9 cellular contexts compared by ENCODE assay signal in the genomic region with DNA sequence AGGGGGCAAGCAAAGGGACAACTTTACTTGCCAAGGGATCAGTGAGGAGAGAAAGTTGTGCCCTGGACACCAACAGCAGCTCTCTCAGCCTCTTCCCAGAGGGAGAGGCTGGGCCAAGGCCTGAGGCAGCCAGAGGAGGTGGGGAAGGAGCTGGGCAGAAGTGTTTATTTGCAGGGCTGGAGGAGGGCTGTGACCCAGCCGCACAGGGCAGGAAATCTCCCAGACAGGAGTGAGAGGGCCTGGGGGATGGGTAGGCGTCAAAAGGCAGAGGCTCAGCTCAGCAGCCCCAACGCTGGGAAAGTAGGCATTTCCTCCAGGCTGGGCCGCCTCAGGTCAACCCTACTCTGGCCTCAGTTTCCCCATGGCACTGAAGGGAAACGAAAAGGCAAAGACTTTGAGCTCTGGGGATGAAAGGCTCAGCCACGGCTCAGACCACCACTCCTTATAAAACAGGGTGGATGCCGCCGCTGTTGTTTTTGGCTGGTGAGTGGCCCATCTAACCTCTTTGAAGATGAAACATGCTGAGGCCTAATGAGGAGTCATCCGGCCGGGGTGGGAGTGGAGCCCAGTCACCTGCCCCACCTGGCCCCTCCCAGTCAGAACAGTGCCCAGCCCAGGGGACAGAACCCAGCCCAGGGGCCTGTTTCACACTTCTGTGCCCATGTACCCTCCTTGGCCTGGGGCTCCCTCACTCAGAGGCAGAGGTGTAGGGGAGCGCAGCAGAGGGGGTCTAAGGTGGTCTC. TPM values are rescaled to one million over a fixed set of nuclear protein-coding genes. Genes with fewer than 3 reads are reported as not detected.
A peak's percentile ranks its signal among the peaks of the same experiment; 100 is the strongest.
DNase-seq lines count a peak whose midpoint lies in the region; ATAC-seq, FAIRE-seq and TF ChIP-seq lines count a peak whose summit lies in the region.
"Had no signal": no experiment of that assay in that cellular context is flagged by ENCODE, and none has a peak within 500 bp of the region (broad histone marks: within the 10 kb centered on the region; RNA-seq: fewer than 3 reads in every experiment).

No MANE protein-coding gene starts in this region.

- ATAC-seq in stimulated activated naive CD8-positive, alpha-beta T cell treated with anti-CD3 and anti-CD28 coated beads, Interleukin-15, amount 100 ng/mL, for 72 hours = no peak
- no peak for ATAC-seq in stimulated activated naive CD8-positive, alpha-beta T cell treated with anti-CD3 and anti-CD28 coated beads, Interleukin-15, Interleukin-2, amounts not matched to agents 100 U/mL and 50 U/mL, for 24 hours
- ATAC-seq in lower lobe of right lung = peak; percentile 72 to 81
- peak; percentile 66 for ATAC-seq in aorta (ENCODE audit: low FRiP score)
- ATAC-seq in HG02610 (IDR thresholded peaks at IDR 0.05; ENCODE audit: unreplicated experiment) = no peak

- no peaks in the 10 kb centered on the region for H4K20me1 ChIP-seq in astrocyte (ENCODE audit: insufficient read depth, low read length)

- no peaks in the 10 kb centered on the region for H3K9me3 Mint-ChIP-seq in stimulated activated naive CD8-positive, alpha-beta T cell treated with anti-CD3 and anti-CD28 coated beads, Interleukin-15, amount 100 ng/mL, for 72 hours
- H3K9me3 Mint-ChIP-seq in astrocyte (ENCODE audit: unreplicated experiment) = no peaks in the 10 kb centered on the region

- H3K27me3 Mint-ChIP-seq in stimulated activated naive CD8-positive, alpha-beta T cell treated with anti-CD3 and anti-CD28 coated beads, Interleukin-15, amount 100 ng/mL, for 72 hours = no peaks in the 10 kb centered on the region
- H3K27me3 Mint-ChIP-seq in astrocyte (ENCODE audit: low read depth, unreplicated experiment) = peaks cover 9% of the 10 kb centered on the region

- DNase-seq in stimulated activated naive CD8-positive, alpha-beta T cell treated with anti-CD3 and anti-CD28 coated beads, Interleukin-15, amount 100 ng/mL, for 72 hours = no peak
- DNase-seq in stimulated activated naive CD8-positive, alpha-beta T cell treated with anti-CD3 and anti-CD28 coated beads, Interleukin-15, Interleukin-2, amounts not matched to agents 100 U/mL and 50 U/mL, for 24 hours = no peak
- DNase-seq in astrocyte (ENCODE audit: low read depth) (no peak), lower lobe of right lung (peak; percentile 66), aorta (peak in 1 of 2 donors; percentile 82), dedifferentiated amniotic fluid mesenchymal stem cell (ENCODE audit: extremely low spot score) (no peak), thyroid gland (no peak)
- DNase-seq: NCI-H1417 treated with DMSO at 0.1 percent for 48 hours had no signal

- intact Hi-C loops in lower lobe of right lung (cut with DNase I) (no loop called here), aorta (cut with DNase I) (loop anchor here in 1 of 2 donors (1.0 kb wide), 1 partner anchor 15 kb away; no protein-coding TSS in a partner anchor), thyroid gland (cut with DNase I) (no loop called here)

- TF ChIP-seq CTCF in astrocyte (IDR thresholded peaks at IDR 0.05; ENCODE audit: insufficient read depth, low read depth, low read length) (no peak), lower lobe of right lung (IDR thresholded peaks at IDR 0.05) (no peak), thyroid gland (IDR thresholded peaks at IDR 0.05) (no peak)

- H3K4me3 ChIP-seq in astrocyte (ENCODE audit: insufficient read depth, low read depth, low read length) (no peak overlapping the region), lower lobe of right lung (no peak overlapping the region), aorta (ENCODE audit: low read length in 2 of 2) (no peak overlapping the region), thyroid gland (replicated peaks in 1 of 3) (no peak overlapping the region)

- H3K36me3 ChIP-seq in astrocyte (ENCODE audit: insufficient read depth, low read length) (no peaks in the 10 kb centered on the region), lower lobe of right lung (no peaks in the 10 kb centered on the region), aorta (ENCODE audit: control insufficient read depth in 1 of 2, insufficient read depth in 2 of 2, low read length in 1 of 2) (no peaks in the 10 kb centered on the region), thyroid gland (no peaks in the 10 kb centered on the region)

- TF ChIP-seq POLR2A in thyroid gland (IDR thresholded peaks at IDR 0.05) = no peak

- peak overlapping the region; percentile 48 for H3K4me2 ChIP-seq in astrocyte (ENCODE audit: low read length)

- H3K27ac ChIP-seq in astrocyte (ENCODE audit: low read depth, low read length) (no peak overlapping the region), lower lobe of right lung (no peak overlapping the region), aorta (ENCODE audit: low read depth in 1 of 2, low read length in 2 of 2) (peak overlapping the region in 1 of 2 donors; percentile 58), thyroid gland (no peak overlapping the region)

- FAIRE-seq in astrocyte (lab: Jason Lieb, UNC) = no peak

- peak overlapping the region; percentile 1 to 35 for H3K27ac Mint-ChIP-seq in stimulated activated naive CD8-positive, alpha-beta T cell treated with anti-CD3 and anti-CD28 coated beads, Interleukin-15, amount 100 ng/mL, for 72 hours
- no peak overlapping the region for H3K27ac Mint-ChIP-seq in astrocyte (ENCODE audit: unreplicated experiment)

- peaks cover 47% of the 10 kb centered on the region for H3K4me1 Mint-ChIP-seq in stimulated activated naive CD8-positive, alpha-beta T cell treated with anti-CD3 and anti-CD28 coated beads, Interleukin-15, amount 100 ng/mL, for 72 hours
- H3K4me1 Mint-ChIP-seq in astrocyte (ENCODE audit: low read depth, unreplicated experiment) = peaks cover 39% of the 10 kb centered on the region

- no peaks in the 10 kb centered on the region for H3K36me3 Mint-ChIP-seq in astrocyte (ENCODE audit: low read depth, unreplicated experiment)

- H3K4me1 ChIP-seq in astrocyte (ENCODE audit: insufficient read depth, low read length) (peaks cover 7% of the 10 kb centered on the region), lower lobe of right lung (peaks cover 50% of the 10 kb centered on the region), aorta (ENCODE audit: control insufficient read depth in 1 of 2, insufficient read depth in 2 of 2, low read length in 2 of 2) (no peaks in the 10 kb centered on the region), thyroid gland (peaks cover 9 to 44% of the 10 kb centered on the region in 2 donors)

- peak overlapping the region; percentile 57 for H2AFZ ChIP-seq in astrocyte (ENCODE audit: low read depth, low read length)

- H3K79me2 ChIP-seq in astrocyte (ENCODE audit: insufficient read depth, low read length) = no peaks in the 10 kb centered on the region

- 36 to 48% methylated on average over 11 of the region's 11 CpGs for WGBS in aorta, 2 donors
- 74 to 77% methylated on average over 8 to 11 of the region's 11 CpGs for WGBS in thyroid gland, 2 donors

- no peak overlapping the region for H3K9ac ChIP-seq in astrocyte (ENCODE audit: low read length)

- no peaks in the 10 kb centered on the region for H3K9me3 ChIP-seq in astrocyte (ENCODE audit: insufficient read depth, low read depth, low read length)
- no peaks in the 10 kb centered on the region for H3K9me3 ChIP-seq in lower lobe of right lung
- H3K9me3 ChIP-seq in aorta (ENCODE audit: control insufficient read depth, low read length) = no peaks in the 10 kb centered on the region
- no peaks in the 10 kb centered on the region for H3K9me3 ChIP-seq in thyroid gland

- no peaks in the 10 kb centered on the region for H3K27me3 ChIP-seq in astrocyte (ENCODE audit: insufficient read depth, low read length)
- H3K27me3 ChIP-seq in lower lobe of right lung (ENCODE audit: low read depth) = no peaks in the 10 kb centered on the region
- H3K27me3 ChIP-seq in aorta (ENCODE audit: control insufficient read depth in 1 of 2, insufficient read depth in 2 of 2, low read length in 1 of 2) = no peaks in the 10 kb centered on the region
- no peaks in the 10 kb centered on the region for H3K27me3 ChIP-seq in thyroid gland

- H3K4me3 Mint-ChIP-seq in stimulated activated naive CD8-positive, alpha-beta T cell treated with anti-CD3 and anti-CD28 coated beads, Interleukin-15, amount 100 ng/mL, for 72 hours = no peak overlapping the region
- H3K4me3 Mint-ChIP-seq in astrocyte (ENCODE audit: unreplicated experiment) = peak overlapping the region; percentile 14

RNA-seq across cellular contexts. Expression of a gene that starts 21.9 kb away (rescaled TPM):
- total RNA-seq in astrocyte (30.7 and 32.8 TPM in 2 replicates), lower lobe of right lung (24.3 TPM), aorta (10 to 100 TPM; 49.6 to 55.6 TPM), thyroid gland (10 to 100 TPM; 14.5 to 21.7 (median 19.3) TPM)
- polyA plus RNA-seq in aorta = 10 to 100 TPM in 1 of 2 donors, 1 to 10 TPM in 1; 6.1 to 38.8 TPM

RNA-seq across cellular contexts. Expression of a gene that starts 33.9 kb away (rescaled TPM):
- total RNA-seq in astrocyte (11.9 and 13.7 TPM in 2 replicates), lower lobe of right lung (9.4 TPM), aorta (10 to 100 TPM in 1 of 2 donors, 1 to 10 TPM in 1; 10.0 to 12.7 TPM), thyroid gland (10 to 100 TPM; 11.6 to 25.7 (median 14.1) TPM)
- polyA plus RNA-seq in aorta = 10 to 100 TPM; 14.0 to 20.5 TPM

RNA-seq across cellular contexts. Expression of a gene that starts 47.9 kb away (rescaled TPM):
- total RNA-seq in astrocyte (2.5 and 3.3 TPM in 2 replicates), lower lobe of right lung (3.5 TPM), aorta (1 to 10 TPM; 4.6 to 5.4 TPM), thyroid gland (1 to 10 TPM; 3.0 to 8.2 (median 3.2) TPM)
- polyA plus RNA-seq in aorta = 1 to 10 TPM in 1 of 2 donors, not detected in 1; 5.3 TPM

Comparison
In these comparisons a context has a peak if more than half of its experiments do, and no peak if none do; other contexts are left out.
1. ATAC-seq: peak in lower lobe of right lung (2 of 2) and aorta (single experiment); none in stimulated activated naive CD8-positive, alpha-beta T cell treated with anti-CD3 and anti-CD28 coated beads, Interleukin-15, amount 100 ng/mL, for 72 hours (single experiment), stimulated activated naive CD8-positive, alpha-beta T cell treated with anti-CD3 and anti-CD28 coated beads, Interleukin-15, Interleukin-2, amounts not matched to agents 100 U/mL and 50 U/mL, for 24 hours (single experiment) and HG02610 (single experiment).